ENCODE assay signal across 9 cellular contexts in genomic region chr7:93538061-93538460, GRCh38. TPM values are rescaled to one million over a fixed set of nuclear protein-coding genes. Genes with fewer than 3 reads are reported as not detected.
"Had no signal": no experiment of that assay in that cellular context is flagged by ENCODE, and none has a peak within 500 bp of the region (broad histone marks: within the 10 kb centered on the region; RNA-seq: fewer than 3 reads in every experiment).

No MANE protein-coding gene starts in this region.

- ATAC-seq: HCT116, K562 had no signal

- H3K4me3 ChIP-seq: GM23248, HAP-1, K562 had no signal

- DNase-seq: GM23248, GOT3, H7, HFFc6, IMR-90, KG1 had no signal

- H3K9me3 ChIP-seq: HAP-1 had no signal

- H3K27ac ChIP-seq: GM23248 had no signal

- H3K36me3 ChIP-seq: HAP-1 had no signal

- H3K4me1 ChIP-seq: HAP-1 had no signal

- H3K9ac ChIP-seq: GM23248 had no signal

- H2AFZ ChIP-seq: GM23248 had no signal

RNA-seq across cellular contexts. Expression of gene CALCR, which starts 36.5 kb away (rescaled TPM):
- polyA plus RNA-seq: GM23248, IMR-90 had no signal
